8 cellular contexts compared by ENCODE assay signal in the genomic region with DNA sequence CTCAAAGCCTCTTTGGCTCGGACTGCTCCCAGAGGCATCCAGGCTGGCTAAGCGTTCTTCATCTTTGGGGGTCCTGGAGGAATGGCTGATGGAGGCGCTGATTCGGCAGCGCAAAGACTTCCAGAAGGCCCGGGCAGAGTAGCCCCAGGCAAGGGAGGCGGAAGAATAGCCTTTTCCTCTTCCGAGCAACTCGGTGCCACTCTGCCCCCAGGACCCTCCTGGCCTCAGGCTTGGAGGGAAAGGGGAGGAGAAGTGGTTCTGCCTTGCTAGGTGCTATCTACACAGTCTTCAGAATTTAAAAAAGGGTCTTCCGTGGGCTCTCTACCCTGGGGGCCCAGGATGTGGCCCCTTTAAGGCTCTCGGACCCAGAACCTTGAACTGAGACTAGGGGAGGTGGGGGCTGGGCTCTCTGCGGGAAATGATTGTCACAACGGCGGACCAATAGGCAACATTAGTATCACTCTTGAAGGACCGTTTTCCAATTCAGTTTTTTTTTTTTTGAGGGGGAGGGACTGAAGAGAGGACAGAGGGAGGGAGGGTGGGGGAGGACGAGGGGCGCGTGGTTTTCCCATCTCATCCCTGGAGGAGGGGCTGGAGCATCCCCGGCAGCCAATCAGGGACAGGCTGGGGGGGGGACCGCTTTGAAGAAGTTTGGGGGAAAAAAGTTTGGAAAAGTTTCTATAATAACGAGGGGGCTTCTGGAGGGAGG. TPM values are rescaled to one million over a fixed set of nuclear protein-coding genes. Genes with fewer than 3 reads are reported as not detected.
A peak's percentile ranks its signal among the peaks of the same experiment; 100 is the strongest.
DNase-seq lines count a peak whose midpoint lies in the region; ATAC-seq, FAIRE-seq and TF ChIP-seq lines count a peak whose summit lies in the region.

Gene NFATC4 (plus strand): TSS at position 679 of the 709 bp plus-strand sequence. CDS start 157 bp downstream, outside the sequence.

- DNase-seq in G401 (ENCODE audit: low spot score) (peak; percentile 85), NT2/D1 (ENCODE audit: low read depth, low spot score) (peak; percentile 63), bronchial epithelial cell (ENCODE audit: low read depth) (peak; percentile 75)
- no peak for DNase-seq in NK-92 treated with Interleukin-12 subunit alpha and Interleukin-12 subunit beta, amount 100 ng/mL, for 24 hours (lab: John Stamatoyannopoulos, UW)

- FAIRE-seq in bronchial epithelial cell (lab: Jason Lieb, UNC): no peak

- peaks cover 2% of the 10 kb centered on the region for H3K4me1 ChIP-seq in NT2/D1 (ENCODE audit: insufficient read depth, insufficient read length)
- peaks cover 12% of the 10 kb centered on the region; the same call in 1 of the 2 replicates for H3K4me1 ChIP-seq in iPS-20b (ENCODE audit: insufficient read depth, low read length)
- peaks cover 40% of the 10 kb centered on the region for H3K4me1 ChIP-seq in skeletal muscle satellite cell (ENCODE audit: control insufficient read depth, insufficient read depth, low read length)

- in situ Hi-C loops in G401 (cut with HindIII; ENCODE audit: low sequenced_read_pairs): no loop called here

- ATAC-seq in HG03354 (IDR thresholded peaks at IDR 0.05; ENCODE audit: poor library complexity, severe bottlenecking, unreplicated experiment): peak; percentile 21
- no peak for ATAC-seq in GM21526 (IDR thresholded peaks at IDR 0.05; ENCODE audit: low FRiP score, unreplicated experiment)

- TF ChIP-seq CTCF in bronchial epithelial cell (IDR thresholded peaks at IDR 0.05; ENCODE audit: insufficient read depth, low read length, severe bottlenecking): no peak

- H3K4me3 ChIP-seq in NT2/D1 (ENCODE audit: insufficient read length, low read depth) (peak within 1 kb of the TSS; percentile 47), bronchial epithelial cell (ENCODE audit: low read depth, low read length) (peak within 1 kb of the TSS; percentile 65), iPS-20b (ENCODE audit: low read length) (peak within 1 kb of the TSS; percentile 77), skeletal muscle satellite cell (ENCODE audit: low read length) (peak within 1 kb of the TSS; percentile 85)

- no peaks in the 10 kb centered on the region for H3K27me3 ChIP-seq in NT2/D1 (ENCODE audit: insufficient read depth, insufficient read length)
- no peaks in the 10 kb centered on the region for H3K27me3 ChIP-seq in bronchial epithelial cell (ENCODE audit: control insufficient read depth, insufficient read depth, low read length)
- peaks cover 21% of the 10 kb centered on the region for H3K27me3 ChIP-seq in iPS-20b (ENCODE audit: insufficient read depth, low read length)
- H3K27me3 ChIP-seq in skeletal muscle satellite cell (ENCODE audit: control insufficient read depth, insufficient read depth, low read length): no peaks in the 10 kb centered on the region

- H3K27ac ChIP-seq in iPS-20b (ENCODE audit: low read length): peak within 1 kb of the TSS; percentile 98

- peak within 1 kb of the TSS; percentile 90 for H3K4me2 ChIP-seq in skeletal muscle satellite cell (ENCODE audit: low read length)

- peak within 1 kb of the TSS; percentile 74 for H3K9ac ChIP-seq in NT2/D1 (ENCODE audit: insufficient read length, low read depth)
- peak within 1 kb of the TSS; percentile 87; the same call in 1 of the 2 replicates for H3K9ac ChIP-seq in iPS-20b (ENCODE audit: low read depth, low read length)
- H3K9ac ChIP-seq in skeletal muscle satellite cell (ENCODE audit: low read depth, low read length): peak within 1 kb of the TSS; percentile 94

- H3K36me3 ChIP-seq in NT2/D1 (ENCODE audit: insufficient read depth, insufficient read length, low read length) (peaks cover 3% of the 10 kb centered on the region), bronchial epithelial cell (ENCODE audit: control insufficient read depth, insufficient read depth, low read length) (peaks cover 1% of the 10 kb centered on the region), iPS-20b (ENCODE audit: insufficient read depth, low read depth, low read length) (peaks cover 4% of the 10 kb centered on the region; the same call in 1 of the 2 replicates), skeletal muscle satellite cell (ENCODE audit: insufficient read depth, low read length) (no peaks in the 10 kb centered on the region)

- H3K9me3 ChIP-seq in NT2/D1 (ENCODE audit: insufficient read depth, low read length) (no peaks in the 10 kb centered on the region), iPS-20b (ENCODE audit: insufficient read depth, low read depth, low read length) (no peaks in the 10 kb centered on the region), skeletal muscle satellite cell (replicated peaks; ENCODE audit: low read length) (no peaks in the 10 kb centered on the region)

RNA-seq across cellular contexts. Expression of gene NFATC4, which starts in this region (rescaled TPM):
- total RNA-seq in G401 (2014; rRNA removed; shearing (Covaris generic)): 41.4 and 45.5 TPM in 2 replicates
- 4.7 and 7.3 TPM in 2 replicates for total RNA-seq in bronchial epithelial cell
- total RNA-seq in skeletal muscle satellite cell (2012; rRNA removed): 23.3 and 24.9 TPM in 2 replicates
